ENCODE assay signal across 8 cellular contexts in the genomic region with DNA sequence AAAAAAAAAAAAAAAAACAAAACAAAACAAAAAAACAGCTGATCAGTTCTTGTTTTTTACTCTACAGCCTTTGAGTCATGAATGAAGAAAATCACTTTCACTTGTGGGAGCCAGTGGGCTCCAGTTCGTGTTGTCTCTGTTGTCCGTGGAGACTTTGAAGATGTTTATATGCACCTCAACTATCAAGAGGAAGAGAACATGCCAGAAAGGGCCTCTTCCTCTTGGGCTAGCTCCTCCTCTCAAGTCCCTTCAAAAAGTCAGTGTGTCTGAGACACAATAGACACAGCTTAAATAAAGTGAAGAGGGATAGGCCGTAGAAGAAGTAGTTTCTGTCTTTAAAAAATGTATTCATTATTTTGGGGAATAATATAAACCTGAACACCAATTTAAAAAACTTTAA.
A peak's percentile ranks its signal among the peaks of the same experiment; 100 is the strongest.
DNase-seq lines count a peak whose midpoint lies in the region; ATAC-seq and TF ChIP-seq lines count a peak whose summit lies in the region.

No MANE protein-coding gene starts in this region.

- H3K27ac Mint-ChIP-seq in activated CD4-positive, alpha-beta T cell treated with anti-CD3 and anti-CD28 coated beads, Interleukin-2, amount 10 ng/mL, durations not matched to agents 24 days and 14 days: peak overlapping the region; percentile 83
- peak overlapping the region; percentile 80 for H3K27ac Mint-ChIP-seq in memory B cell
- H3K27ac Mint-ChIP-seq in type B pancreatic cell: no peak overlapping the region

- peak; percentile 53 for ATAC-seq in GM18909 (IDR thresholded peaks at IDR 0.05; ENCODE audit: poor library complexity, unreplicated experiment)
- ATAC-seq in HG03175 (IDR thresholded peaks at IDR 0.05; ENCODE audit: unreplicated experiment): peak; percentile 68
- peak; percentile 85 for ATAC-seq in memory B cell (ENCODE audit: low read depth)
- ATAC-seq in HG02840 (IDR thresholded peaks at IDR 0.05; ENCODE audit: low FRiP score, unreplicated experiment): no peak

- H3K27me3 Mint-ChIP-seq in activated CD4-positive, alpha-beta T cell treated with anti-CD3 and anti-CD28 coated beads, Interleukin-2, amount 10 ng/mL, durations not matched to agents 24 days and 14 days: no peaks in the 10 kb centered on the region
- H3K27me3 Mint-ChIP-seq in memory B cell (peaks cover 2% of the 10 kb centered on the region), type B pancreatic cell (no peaks in the 10 kb centered on the region)

- peak; percentile 84 for DNase-seq in activated CD4-positive, alpha-beta T cell treated with anti-CD3 and anti-CD28 coated beads, Interleukin-2, amount 10 ng/mL, durations not matched to agents 24 days and 14 days
- DNase-seq in memory B cell (ENCODE audit: low spot score in 2 of 2) (peak in 1 of 2 donors; percentile 21), type B pancreatic cell (ENCODE audit: extremely low spot score, unreplicated experiment) (no peak), amygdala (lab: John Stamatoyannopoulos, UW) (no peak)
- no peak for DNase-seq in activated CD8-positive, alpha-beta memory T cell treated with anti-CD3 and anti-CD28 coated beads for 24 hours

- peaks cover 38% of the 10 kb centered on the region for H3K4me1 Mint-ChIP-seq in activated CD4-positive, alpha-beta T cell treated with anti-CD3 and anti-CD28 coated beads, Interleukin-2, amount 10 ng/mL, durations not matched to agents 24 days and 14 days
- H3K4me1 Mint-ChIP-seq in memory B cell: peaks cover 13% of the 10 kb centered on the region
- peaks cover 13% of the 10 kb centered on the region for H3K4me1 Mint-ChIP-seq in type B pancreatic cell (ENCODE audit: unreplicated experiment)

- H3K4me3 Mint-ChIP-seq in activated CD4-positive, alpha-beta T cell treated with anti-CD3 and anti-CD28 coated beads, Interleukin-2, amount 10 ng/mL, durations not matched to agents 24 days and 14 days: peak overlapping the region; percentile 50
- H3K4me3 Mint-ChIP-seq in memory B cell: peak overlapping the region; percentile 68
- H3K4me3 Mint-ChIP-seq in type B pancreatic cell: no peak overlapping the region

- H3K9me3 Mint-ChIP-seq in activated CD4-positive, alpha-beta T cell treated with anti-CD3 and anti-CD28 coated beads, Interleukin-2, amount 10 ng/mL, durations not matched to agents 24 days and 14 days: no peaks in the 10 kb centered on the region
- H3K9me3 Mint-ChIP-seq in memory B cell (no peaks in the 10 kb centered on the region), type B pancreatic cell (no peaks in the 10 kb centered on the region)

- TF ChIP-seq CTCF in type B pancreatic cell (conservative IDR thresholded peaks at IDR 0.05): no peak

- H3K36me3 Mint-ChIP-seq in activated CD4-positive, alpha-beta T cell treated with anti-CD3 and anti-CD28 coated beads, Interleukin-2, amount 10 ng/mL, durations not matched to agents 24 days and 14 days (ENCODE audit: low read depth): no peaks in the 10 kb centered on the region
- H3K36me3 Mint-ChIP-seq in memory B cell (no peaks in the 10 kb centered on the region), type B pancreatic cell (no peaks in the 10 kb centered on the region)

- intact Hi-C loops in activated CD4-positive, alpha-beta T cell treated with anti-CD3 and anti-CD28 coated beads, Interleukin-2, amount 10 ng/mL, durations not matched to agents 24 days and 14 days (cut with micrococcal nuclease): loop anchor here (1.0 to 5.0 kb wide), 2 partner anchors 394 to 1815 kb away; no protein-coding TSS in a partner anchor
